ENCODE assay signal across 8 cellular contexts in the genomic region with DNA sequence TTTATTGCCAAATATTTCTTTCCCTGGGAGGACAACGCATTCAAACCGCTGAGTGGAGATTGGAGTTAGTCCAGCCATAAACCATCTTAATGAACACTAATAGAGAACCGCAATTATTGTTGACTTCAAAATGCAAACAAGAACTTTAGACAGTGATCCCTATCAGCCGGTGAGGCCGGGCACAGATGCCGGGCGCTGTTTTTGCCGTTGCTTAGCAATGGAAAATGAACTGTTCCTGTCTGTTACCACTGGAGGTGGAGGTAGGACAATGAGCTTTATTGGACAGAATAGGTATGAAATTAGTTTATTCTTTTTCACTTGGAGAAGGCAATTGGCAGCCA.
A peak's percentile ranks its signal among the peaks of the same experiment; 100 is the strongest.
DNase-seq lines count a peak whose midpoint lies in the region; ATAC-seq and TF ChIP-seq lines count a peak whose summit lies in the region.

No MANE protein-coding gene starts in this region.

- DNase-seq in PC-3 (peak; percentile 78), fibroblast of mammary gland (ENCODE audit: low read depth) (no peak), skeletal muscle cell (ENCODE audit: low read depth) (no peak), midbrain (lab: John Stamatoyannopoulos, UW) (no peak), T1000 (lab: John Stamatoyannopoulos, UW) (no peak)

- peak overlapping the region; percentile 68 for H3K9ac ChIP-seq in PC-3 (ENCODE audit: low read length)

- no peaks in the 10 kb centered on the region for H3K36me3 ChIP-seq in PC-3 (ENCODE audit: low read depth, low read length)

- intact Hi-C loops in PC-3 (cut with micrococcal nuclease) = loop anchor here (1.0 to 5.0 kb wide), 5 partner anchors 96 to 466 kb away; partner anchors contain the start of gene FOXN3

- no peaks in the 10 kb centered on the region for H3F3A ChIP-seq in PC-3 (ENCODE audit: low read length, unreplicated experiment)

- POLR2A ChIA-PET in PC-3 (lab: Charles Lee; ENCODE audit: unreplicated experiment) = interaction anchor here (0.5 to 0.6 kb wide), 2 partner anchors 261 to 875 kb away, joined by 5 read pairs; no protein-coding TSS in a partner anchor

- ATAC-seq in GM21390 (IDR thresholded peaks at IDR 0.05; ENCODE audit: unreplicated experiment) (peak; percentile 5), PC-3 (peak; percentile 73), GM18505 (IDR thresholded peaks at IDR 0.05; ENCODE audit: unreplicated experiment) (no peak), GM21786 (IDR thresholded peaks at IDR 0.05; ENCODE audit: unreplicated experiment) (no peak)

- H3K4me2 ChIP-seq in PC-3 (ENCODE audit: low read length) = peak overlapping the region; percentile 86

- peak overlapping the region; percentile 94 for H3K27ac ChIP-seq in PC-3 (ENCODE audit: low read length)

- H3K4me3 ChIP-seq in PC-3 (ENCODE audit: low read length) = peak overlapping the region; percentile 66
- peak overlapping the region; percentile 33 for H3K4me3 ChIP-seq in fibroblast of mammary gland (ENCODE audit: control insufficient read depth, low read depth, low read length)
- peak overlapping the region; percentile 38 for H3K4me3 ChIP-seq in skeletal muscle cell (ENCODE audit: low read depth, low read length)

- H3K9me3 ChIP-seq in PC-3 (ENCODE audit: low read length) = no peaks in the 10 kb centered on the region

- no TSS peak for BruUV-seq in PC-3 (replicated peaks; lab: Mats Ljungman, UMichigan)

- no peaks in the 10 kb centered on the region for H3K79me2 ChIP-seq in PC-3 (ENCODE audit: low read length)

- no peaks in the 10 kb centered on the region for H3K9me2 ChIP-seq in PC-3 (replicated peaks; ENCODE audit: low read length)

- H3K4me1 ChIP-seq in PC-3 (ENCODE audit: insufficient read depth, low read length) = peaks cover 23% of the 10 kb centered on the region

- TF ChIP-seq POLR2A in GM18505 (IDR thresholded peaks at IDR 0.05; ENCODE audit: borderline replicate concordance, extremely low read depth, insufficient read depth, insufficient read length) = no peak

- TF ChIP-seq CTCF in PC-3 (conservative IDR thresholded peaks at IDR 0.05; ENCODE audit: low read depth, low read length) = no peak
- TF ChIP-seq CTCF in fibroblast of mammary gland (conservative IDR thresholded peaks at IDR 0.05; ENCODE audit: control insufficient read depth, insufficient read depth, low read depth, low read length) = no peak

- H4K20me1 ChIP-seq in PC-3 (ENCODE audit: low read length) = no peaks in the 10 kb centered on the region

- no peaks in the 10 kb centered on the region for H3K27me3 ChIP-seq in PC-3 (ENCODE audit: low read length)

- peak overlapping the region; percentile 82 for H2AFZ ChIP-seq in PC-3 (ENCODE audit: low read length)

- CTCF ChIA-PET in PC-3 (lab: Charles Lee) = interaction anchor here (0.5 to 1.1 kb wide), 8 partner anchors 40 to 895 kb away, joined by 3 to 16 read pairs (median 3); no protein-coding TSS in a partner anchor

Comparison
In these comparisons a context has a peak if more than half of its experiments do, and no peak if none do; other contexts are left out.
1. ATAC-seq: peak in GM21390 (single experiment) and PC-3 (single experiment); none in GM18505 (single experiment) and GM21786 (single experiment).
2. Peak in every context shown above with its lines, with median percentiles within 50 percentile points of each other: H3K4me3 ChIP-seq.